ENCODE assay signal across 17 cellular contexts in the genomic region with DNA sequence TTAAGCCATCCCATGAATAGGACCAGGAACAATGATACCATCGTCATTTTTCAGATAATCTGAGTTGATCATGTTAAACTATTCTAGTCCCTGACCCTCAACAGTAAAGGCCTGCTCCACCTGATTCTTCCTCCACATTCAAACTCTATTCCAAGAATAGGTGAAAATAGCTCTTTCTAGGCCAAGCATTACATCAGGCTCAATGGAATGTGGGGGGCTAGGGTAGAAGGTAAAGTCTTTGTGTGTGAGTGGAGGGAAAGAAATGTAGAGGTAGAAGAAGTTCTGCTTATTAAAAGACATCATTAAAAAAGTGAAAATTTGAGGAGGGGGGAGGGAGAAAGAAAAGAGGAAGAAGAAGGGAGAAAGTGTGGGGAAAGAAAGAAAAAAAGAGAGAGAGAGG.
A peak's percentile ranks its signal among the peaks of the same experiment; 100 is the strongest.
DNase-seq lines count a peak whose midpoint lies in the region; ATAC-seq and TF ChIP-seq lines count a peak whose summit lies in the region.
"Had no signal": no experiment of that assay in that cellular context is flagged by ENCODE, and none has a peak within 500 bp of the region (broad histone marks: within the 10 kb centered on the region; RNA-seq: fewer than 3 reads in every experiment).

No MANE protein-coding gene starts in this region.

- no peak overlapping the region for H2BK15ac ChIP-seq in mesendoderm (replicated peaks; ENCODE audit: low read depth)

- H3K4me3 ChIP-seq in cardiac muscle cell (no peak overlapping the region), endodermal cell (ENCODE audit: low read length) (no peak overlapping the region), mesendoderm (ENCODE audit: low read length) (no peak overlapping the region)
- H3K4me3 ChIP-seq: BLaER1 treated with 17β-estradiol and CSF1 and Interleukin-3, amounts not matched to agents 10 nM and 100 nM had no signal

- no peak overlapping the region for H3K9ac ChIP-seq in endodermal cell (ENCODE audit: extremely low read depth, low read length, poor library complexity, severe bottlenecking)
- no peak overlapping the region for H3K9ac ChIP-seq in mesendoderm (ENCODE audit: low read length)
- H3K9ac ChIP-seq: BLaER1 treated with 17β-estradiol and CSF1 and Interleukin-3, amounts not matched to agents 10 nM and 100 nM had no signal

- H4K8ac ChIP-seq in mesendoderm (ENCODE audit: low read depth, low read length) = no peak overlapping the region

- no peak for ATAC-seq in GM21360 (IDR thresholded peaks at IDR 0.05; ENCODE audit: unreplicated experiment)
- ATAC-seq: CD8-positive, alpha-beta T cell; HCT116 had no signal

- WGBS in endodermal cell (ENCODE audit: insufficient coverage in 1 of 2, insufficient read length in 1 of 2), 2 experiments = 71 to 76% methylated on average over 1 of the region's 1 CpG
- no CpG with 5 or more reads among the region's 1 CpG for WGBS in mesendoderm (ENCODE audit: extremely low coverage, insufficient coverage, low lambda C conversion rate)

- H3K4me2 ChIP-seq in mesendoderm (ENCODE audit: low read length) = no peak overlapping the region
- H3K4me2 ChIP-seq: BLaER1 treated with 17β-estradiol and CSF1 and Interleukin-3, amounts not matched to agents 10 nM and 100 nM had no signal

- no peak overlapping the region for H4K5ac ChIP-seq in mesendoderm (ENCODE audit: low read length)

- H3K27ac ChIP-seq in cardiac muscle cell = peak overlapping the region; percentile 75
- no peak overlapping the region for H3K27ac ChIP-seq in endodermal cell (ENCODE audit: low read depth, low read length)
- H3K27ac ChIP-seq in mesendoderm (ENCODE audit: low read depth, low read length) = no peak overlapping the region
- H3K27ac ChIP-seq: 22Rv1; BLaER1 treated with 17β-estradiol and CSF1 and Interleukin-3, amounts not matched to agents 10 nM and 100 nM; HL-60 had no signal

- no peak overlapping the region for H2BK120ac ChIP-seq in mesendoderm (ENCODE audit: low read depth, low read length)

- no peaks in the 10 kb centered on the region for H3K79me1 ChIP-seq in mesendoderm (ENCODE audit: low read length)

- H3K4me1 ChIP-seq in cardiac muscle cell (ENCODE audit: low read depth) (peaks cover 25% of the 10 kb centered on the region), endodermal cell (ENCODE audit: control insufficient read depth, insufficient read depth, low read length) (no peaks in the 10 kb centered on the region), mesendoderm (ENCODE audit: control insufficient read depth, low read depth, low read length) (no peaks in the 10 kb centered on the region)
- H3K4me1 ChIP-seq: BLaER1 treated with 17β-estradiol and CSF1 and Interleukin-3, amounts not matched to agents 10 nM and 100 nM had no signal

- H3K9me3 Mint-ChIP-seq in endodermal cell = peaks cover 13% of the 10 kb centered on the region
- H3K9me3 Mint-ChIP-seq in activated T-helper 1 cell treated with anti-CD3 and anti-CD28 coated beads, Interleukin-12 subunit alpha, Interleukin-12 subunit beta, Interleukin-2, Interleukin-4 antibody, amounts not matched to agents 30 ng/mL and 10 ng/mL and 1 ng/mL, durations not matched to agents 14 hours and 24 hours and 36 hours = no peaks in the 10 kb centered on the region

- no peaks in the 10 kb centered on the region for H3K9me3 ChIP-seq in cardiac muscle cell (ENCODE audit: low read depth)
- peaks cover 9% of the 10 kb centered on the region for H3K9me3 ChIP-seq in endodermal cell (ENCODE audit: control insufficient read depth, low read length)

- H3K27me3 ChIP-seq in cardiac muscle cell (no peaks in the 10 kb centered on the region), endodermal cell (ENCODE audit: control insufficient read depth, insufficient read depth, low read length, poor library complexity, severe bottlenecking) (no peaks in the 10 kb centered on the region), mesendoderm (ENCODE audit: insufficient read depth, low read length, poor library complexity) (no peaks in the 10 kb centered on the region)
- H3K27me3 ChIP-seq: BLaER1 treated with 17β-estradiol and CSF1 and Interleukin-3, amounts not matched to agents 10 nM and 100 nM had no signal

- no peaks in the 10 kb centered on the region for H3K27me3 Mint-ChIP-seq in endodermal cell (ENCODE audit: insufficient read depth)
- H3K27me3 Mint-ChIP-seq in activated T-helper 1 cell treated with anti-CD3 and anti-CD28 coated beads, Interleukin-12 subunit alpha, Interleukin-12 subunit beta, Interleukin-2, Interleukin-4 antibody, amounts not matched to agents 30 ng/mL and 10 ng/mL and 1 ng/mL, durations not matched to agents 14 hours and 24 hours and 36 hours (ENCODE audit: insufficient read depth) = no peaks in the 10 kb centered on the region

- TF ChIP-seq CTCF in cardiac muscle cell (IDR thresholded peaks at IDR 0.05; ENCODE audit: low read depth, low read length) (no peak), endodermal cell (conservative IDR thresholded peaks at IDR 0.05) (no peak)

- H3K36me3 ChIP-seq in cardiac muscle cell = no peaks in the 10 kb centered on the region
- H3K36me3 ChIP-seq in endodermal cell (ENCODE audit: control insufficient read depth, insufficient read depth, low read length) = no peaks in the 10 kb centered on the region
- no peaks in the 10 kb centered on the region for H3K36me3 ChIP-seq in mesendoderm (ENCODE audit: control insufficient read depth, insufficient read depth, low read length)
- H3K36me3 ChIP-seq: BLaER1 treated with 17β-estradiol and CSF1 and Interleukin-3, amounts not matched to agents 10 nM and 100 nM had no signal

- H3K23ac ChIP-seq in mesendoderm (ENCODE audit: low read length) = no peak overlapping the region

- no peak overlapping the region for H3K18ac ChIP-seq in mesendoderm (ENCODE audit: low read length)

- peak overlapping the region; percentile 40 for H3K27ac Mint-ChIP-seq in endodermal cell
- H3K27ac Mint-ChIP-seq in activated T-helper 1 cell treated with anti-CD3 and anti-CD28 coated beads, Interleukin-12 subunit alpha, Interleukin-12 subunit beta, Interleukin-2, Interleukin-4 antibody, amounts not matched to agents 30 ng/mL and 10 ng/mL and 1 ng/mL, durations not matched to agents 14 hours and 24 hours and 36 hours = no peak overlapping the region
- H3K27ac Mint-ChIP-seq: CD8-positive, alpha-beta T cell; HFFc6 had no signal

- no peak overlapping the region for H3K4me3 Mint-ChIP-seq in endodermal cell
- H3K4me3 Mint-ChIP-seq in activated T-helper 1 cell treated with anti-CD3 and anti-CD28 coated beads, Interleukin-12 subunit alpha, Interleukin-12 subunit beta, Interleukin-2, Interleukin-4 antibody, amounts not matched to agents 30 ng/mL and 10 ng/mL and 1 ng/mL, durations not matched to agents 14 hours and 24 hours and 36 hours = no peak overlapping the region
- H3K4me3 Mint-ChIP-seq: CD8-positive, alpha-beta T cell; HFFc6 had no signal

- H2AK5ac ChIP-seq in mesendoderm (ENCODE audit: low read length) = no peak overlapping the region

- no peaks in the 10 kb centered on the region for H3K4me1 Mint-ChIP-seq in endodermal cell
- H3K4me1 Mint-ChIP-seq in activated T-helper 1 cell treated with anti-CD3 and anti-CD28 coated beads, Interleukin-12 subunit alpha, Interleukin-12 subunit beta, Interleukin-2, Interleukin-4 antibody, amounts not matched to agents 30 ng/mL and 10 ng/mL and 1 ng/mL, durations not matched to agents 14 hours and 24 hours and 36 hours (ENCODE audit: low read depth) = no peaks in the 10 kb centered on the region

- no peak overlapping the region for H3K56ac ChIP-seq in mesendoderm (ENCODE audit: low read length)

- H2BK5ac ChIP-seq in mesendoderm (ENCODE audit: low read length) = no peak overlapping the region

- H3K4ac ChIP-seq in mesendoderm (ENCODE audit: low read depth, low read length) = no peak overlapping the region

- intact Hi-C loops in cardiac septum (cut with DNase I) = no loop called here
- intact Hi-C loops in activated T-helper 1 cell treated with anti-CD3 and anti-CD28 coated beads, Interleukin-12 subunit alpha, Interleukin-12 subunit beta, Interleukin-2, Interleukin-4 antibody, amounts not matched to agents 30 ng/mL and 10 ng/mL and 1 ng/mL, durations not matched to agents 14 hours and 24 hours and 36 hours (cut with micrococcal nuclease) = no loop called here

- DNase-seq in cardiac muscle cell (ENCODE audit: low read depth in 1 of 2, low spot score in 1 of 2) (no peak), cardiac septum (ENCODE audit: low spot score) (no peak), endodermal cell (no peak), mesendoderm (peak; percentile 19)
- DNase-seq in activated T-cell treated with anti-CD3 and anti-CD28 coated beads, Interleukin-2, amount 50 U/mL, for 1 hour = no peak
- no peak for DNase-seq in activated T-helper 1 cell treated with anti-CD3 and anti-CD28 coated beads, Interleukin-12 subunit alpha, Interleukin-12 subunit beta, Interleukin-2, Interleukin-4 antibody, amounts not matched to agents 30 ng/mL and 10 ng/mL and 1 ng/mL, durations not matched to agents 14 hours and 24 hours and 36 hours (ENCODE audit: low spot score)
- DNase-seq: Calu3; CD8-positive, alpha-beta T cell; DMS79 treated with DMSO at 0.1 percent for 48 hours; GF-D8; HFFc6; KG1 had no signal

- H3K79me2 ChIP-seq in mesendoderm (ENCODE audit: control insufficient read depth, insufficient read depth, low read length) = no peaks in the 10 kb centered on the region

- no peaks in the 10 kb centered on the region for H3K36me3 Mint-ChIP-seq in endodermal cell (ENCODE audit: low read depth)
- H3K36me3 Mint-ChIP-seq in activated T-helper 1 cell treated with anti-CD3 and anti-CD28 coated beads, Interleukin-12 subunit alpha, Interleukin-12 subunit beta, Interleukin-2, Interleukin-4 antibody, amounts not matched to agents 30 ng/mL and 10 ng/mL and 1 ng/mL, durations not matched to agents 14 hours and 24 hours and 36 hours (ENCODE audit: low read depth) = no peaks in the 10 kb centered on the region
- H3K36me3 Mint-ChIP-seq: CD8-positive, alpha-beta T cell had no signal
